ENCODE assay signal across 1 cellular context in genomic region chr2:163716101-163716500, GRCh38.
TF ChIP-seq lines count a peak whose summit lies in the region.

No MANE protein-coding gene starts in this region.

TF ChIP-seq in HepG2, 621 proteins besides CTCF, POLR2A, EP300 and RAD21:
- TF ChIP-seq RAD51 (IDR thresholded peaks at IDR 0.05; ENCODE audit: borderline replicate concordance) (no peak), ZNF652 (CRISPR knock-in tag; IDR thresholded peaks at IDR 0.05; ENCODE audit: borderline replicate concordance, low read depth) (0 out of 2 replicates have a peak, but pooled peaks have one; percentile 27)
